In genomic region chr12:11067514-11067913, GRCh38 we compare ENCODE assay signal across 1 cellular context.
TF ChIP-seq lines count a peak whose summit lies in the region.

No MANE protein-coding gene starts in this region.

TF ChIP-seq in HepG2, 621 proteins besides CTCF, POLR2A, EP300 and RAD21:
- TF ChIP-seq HBP1 (CRISPR knock-in tag; IDR thresholded peaks at IDR 0.05; ENCODE audit: low read depth) = no peak
- no peak for TF ChIP-seq ZSCAN9 (CRISPR knock-in tag; IDR thresholded peaks at IDR 0.05; ENCODE audit: borderline replicate concordance)
